ENCODE assay signal across 25 cellular contexts in the genomic region with DNA sequence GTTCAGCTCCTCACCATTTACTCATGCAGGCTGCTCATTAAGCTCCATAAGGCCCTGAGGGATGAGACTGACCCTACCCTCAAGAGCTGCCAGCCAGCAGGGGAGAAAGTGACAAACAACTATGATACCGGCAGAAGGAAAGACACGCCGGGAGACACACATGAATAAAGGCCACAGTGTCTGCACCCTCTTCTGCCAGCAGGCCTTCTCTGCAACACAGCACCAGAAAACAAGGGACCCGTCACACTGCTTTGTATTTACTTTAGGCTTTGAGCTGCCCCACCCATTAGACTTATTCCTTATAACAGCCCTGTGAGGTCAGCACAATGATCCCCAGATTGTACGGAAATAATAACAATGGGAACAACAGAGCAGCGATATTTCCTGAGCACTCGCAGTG. TPM values are rescaled to one million over a fixed set of nuclear protein-coding genes. Genes with fewer than 3 reads are reported as not detected.
"Had no signal": no experiment of that assay in that cellular context is flagged by ENCODE, and none has a peak within 500 bp of the region (broad histone marks: within the 10 kb centered on the region; RNA-seq: fewer than 3 reads in every experiment).

No MANE protein-coding gene starts in this region.

- H3K4me1 ChIP-seq: esophagus squamous epithelium, gastrocnemius medialis, left lung, lower lobe of right lung had no signal

- H3K9me3 ChIP-seq: esophagus squamous epithelium, gastrocnemius medialis, left lung, lower lobe of right lung, mucosa of descending colon had no signal

- FAIRE-seq: colon, endothelial cell of umbilical vein, islet of Langerhans, keratinocyte had no signal

- H3K27ac ChIP-seq: coronary artery, esophagus squamous epithelium, gastrocnemius medialis, heart right ventricle, left lung, lower lobe of right lung had no signal

- ATAC-seq: gastrocnemius medialis, heart right ventricle, left cardiac atrium, left lung, left ventricle myocardium superior, lower lobe of right lung, mucosa of descending colon had no signal

- H3K36me3 ChIP-seq: esophagus squamous epithelium, gastrocnemius medialis, heart right ventricle, left lung, lower lobe of right lung had no signal

- DNase-seq: dermis blood vessel endothelial cell; dorsolateral prefrontal cortex; effector CD4-positive, alpha-beta T cell; effector memory CD4-positive, alpha-beta T cell; esophagus squamous epithelium; foreskin fibroblast; foreskin melanocyte; gastrocnemius medialis; glutamatergic neuron; head of caudate nucleus; heart right ventricle; hippocampal formation; left cardiac atrium; left lung; left ventricle myocardium superior; lower lobe of right lung; mesenchymal stem cell; mucosa of descending colon; naive B cell had no signal

- H3K4me3 ChIP-seq: coronary artery, dorsolateral prefrontal cortex, esophagus squamous epithelium, gastrocnemius medialis, heart right ventricle, left lung, lower lobe of right lung, mucosa of descending colon had no signal

RNA-seq across cellular contexts. Expression of gene GABBR2, which starts 7.2 kb away (rescaled TPM):
- total RNA-seq: esophagus squamous epithelium, mesenteric fat pad had no signal
